ENCODE assay signal across 8 cellular contexts in the genomic region with DNA sequence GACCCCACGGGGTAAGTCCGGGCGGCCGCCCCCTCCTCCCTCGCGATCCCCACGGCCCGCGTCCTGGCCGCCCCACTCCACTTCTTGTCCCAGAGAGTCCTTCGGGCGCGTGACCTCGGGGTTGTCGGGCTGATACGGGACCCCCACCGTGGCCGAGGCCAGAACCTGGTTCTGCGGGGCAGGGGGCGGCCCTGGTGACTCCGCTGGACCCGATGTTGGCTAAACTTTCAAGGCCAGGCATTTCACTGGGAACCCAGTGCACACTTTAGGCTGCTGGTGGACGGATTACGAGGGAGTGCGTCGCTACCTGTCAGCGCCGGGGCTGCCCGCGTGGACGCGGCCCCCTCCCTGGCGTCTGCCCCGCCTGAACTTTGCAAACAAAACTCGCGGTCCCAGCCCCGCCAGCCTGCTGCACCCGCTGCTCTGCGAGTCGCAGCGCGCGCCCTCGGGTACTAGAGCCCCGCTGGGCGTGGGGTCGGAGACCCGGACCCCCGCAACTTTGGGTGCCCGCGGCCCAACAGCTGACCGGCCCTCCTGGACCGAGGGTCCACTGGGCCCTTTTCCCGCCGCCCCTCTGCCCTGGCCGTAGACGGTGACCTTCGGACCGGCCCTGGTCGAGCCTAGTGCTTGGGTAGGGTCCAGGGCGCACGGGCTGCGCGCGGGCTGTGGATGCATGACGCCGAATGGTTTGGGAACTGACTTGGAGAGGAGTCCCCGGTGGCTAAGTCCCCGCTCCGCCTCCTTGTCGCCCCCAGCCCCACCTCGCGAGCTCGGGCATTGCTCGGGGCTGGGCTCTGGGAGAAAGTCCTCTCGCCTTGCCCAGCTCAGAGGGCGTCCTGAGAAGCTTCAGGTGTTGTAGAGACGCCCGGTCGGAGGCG. TPM values are rescaled to one million over a fixed set of nuclear protein-coding genes. Genes with fewer than 3 reads are reported as not detected.
DNase-seq lines count a peak whose midpoint lies in the region; ATAC-seq, FAIRE-seq and TF ChIP-seq lines count a peak whose summit lies in the region.

No MANE protein-coding gene starts in this region.

- intact Hi-C loops in activated CD8-positive, alpha-beta T cell treated with anti-CD3 and anti-CD28 coated beads for 36 hours (cut with micrococcal nuclease): no loop called here

- H3K9me3 Mint-ChIP-seq in activated CD8-positive, alpha-beta T cell treated with anti-CD3 and anti-CD28 coated beads for 36 hours: no peaks in the 10 kb centered on the region

- H3F3A ChIP-seq in neural cell (ENCODE audit: insufficient read depth, low read length, poor library complexity, severe bottlenecking): no peaks in the 10 kb centered on the region

- H3K27ac Mint-ChIP-seq in activated CD8-positive, alpha-beta T cell treated with anti-CD3 and anti-CD28 coated beads for 36 hours: peak overlapping the region; percentile 84

- no peaks in the 10 kb centered on the region for H3K27me3 ChIP-seq in fibroblast of lung (ENCODE audit: control insufficient read depth, insufficient read depth, low read length)
- H3K27me3 ChIP-seq in neural cell (ENCODE audit: insufficient read depth, low read depth, low read length): peaks cover 36% of the 10 kb centered on the region

- peak; percentile 51 for DNase-seq in GM10248 (ENCODE audit: extremely low spot score)
- DNase-seq in activated CD8-positive, alpha-beta T cell treated with anti-CD3 and anti-CD28 coated beads for 36 hours: peak; percentile 59
- peak; percentile 36 to 52 for DNase-seq in fibroblast of lung (ENCODE audit: low read depth in 2 of 2)
- no peak for DNase-seq in GM12891 (ENCODE audit: insufficient read length, low spot score)
- DNase-seq in NCI-H1092 (lab: John Stamatoyannopoulos, UW): no peak
- no peak for DNase-seq in NCI-H187 (lab: John Stamatoyannopoulos, UW)

- peaks cover 11% of the 10 kb centered on the region for H3K4me1 ChIP-seq in fibroblast of lung (ENCODE audit: control insufficient read depth, extremely low read depth, insufficient read depth, low read length)

- H2AFZ ChIP-seq in fibroblast of lung (ENCODE audit: low read length): peak overlapping the region; percentile 57
- no peak overlapping the region for H2AFZ ChIP-seq in neural cell (ENCODE audit: low read depth, low read length)

- POLR2A ChIA-PET in GM10248 (lab: Yijun Ruan, JAX): no interaction called here
- POLR2A ChIA-PET in activated CD8-positive, alpha-beta T cell treated with anti-CD3 and anti-CD28 coated beads for 36 hours (lab: Charles Lee): interaction anchor here (0.7 to 5.8 kb wide), 9 partner anchors 9 to 408 kb away, joined by 3 to 31 read pairs (median 3); partner anchors contain the start of gene ATXN3

- H3K9ac ChIP-seq in fibroblast of lung (ENCODE audit: insufficient read depth, low read length) (peak overlapping the region; percentile 95), neural cell (ENCODE audit: low read length) (no peak overlapping the region)

- H3K36me3 Mint-ChIP-seq in activated CD8-positive, alpha-beta T cell treated with anti-CD3 and anti-CD28 coated beads for 36 hours (ENCODE audit: low read depth): peaks cover 21% of the 10 kb centered on the region

- TF ChIP-seq POLR2A in GM12891 (IDR thresholded peaks at IDR 0.05; ENCODE audit: low read depth, low read length): no peak

- H3K9me2 ChIP-seq in neural cell (ENCODE audit: insufficient read depth, low read length): no peaks in the 10 kb centered on the region

- TF ChIP-seq RAD21 in neural cell (conservative IDR thresholded peaks at IDR 0.05): no peak

- no peaks in the 10 kb centered on the region for H3K27me3 Mint-ChIP-seq in activated CD8-positive, alpha-beta T cell treated with anti-CD3 and anti-CD28 coated beads for 36 hours

- CTCF ChIA-PET in GM10248 (lab: Yijun Ruan, JAX): interaction anchor here (1.1 to 1.4 kb wide), 2 partner anchors 9 to 20 kb away, joined by 3 to 4 read pairs; no protein-coding TSS in a partner anchor
- CTCF ChIA-PET in activated CD8-positive, alpha-beta T cell treated with anti-CD3 and anti-CD28 coated beads for 36 hours (lab: Charles Lee): interaction anchor here (0.9 to 1.7 kb wide), 3 partner anchors 28 to 167 kb away, joined by 3 to 5 read pairs (median 3); no protein-coding TSS in a partner anchor

- H3K27ac ChIP-seq in fibroblast of lung (ENCODE audit: insufficient read depth, low read length) (peak overlapping the region; percentile 83), neural cell (ENCODE audit: low read length) (no peak overlapping the region)

- no peak for FAIRE-seq in GM12891 (lab: Jason Lieb, UNC)

- peaks cover 39% of the 10 kb centered on the region for H3K4me1 Mint-ChIP-seq in activated CD8-positive, alpha-beta T cell treated with anti-CD3 and anti-CD28 coated beads for 36 hours (ENCODE audit: low read depth)

- H4K20me1 ChIP-seq in fibroblast of lung (ENCODE audit: control insufficient read depth, extremely low read depth, insufficient read depth, low read length) (no peaks in the 10 kb centered on the region), neural cell (ENCODE audit: insufficient read depth) (no peaks in the 10 kb centered on the region)

- H3K36me3 ChIP-seq in fibroblast of lung (ENCODE audit: control insufficient read depth, insufficient read depth, low read length): no peaks in the 10 kb centered on the region
- H3K36me3 ChIP-seq in neural cell (ENCODE audit: insufficient read depth, low read length): no peaks in the 10 kb centered on the region

- H3K4me3 Mint-ChIP-seq in activated CD8-positive, alpha-beta T cell treated with anti-CD3 and anti-CD28 coated beads for 36 hours: peak overlapping the region; percentile 66

- peak overlapping the region; percentile 97 for H3K4me2 ChIP-seq in fibroblast of lung (ENCODE audit: extremely low read depth, insufficient read depth, low read length)
- H3K4me2 ChIP-seq in neural cell (ENCODE audit: low read length): no peak overlapping the region

- H3K9me3 ChIP-seq in fibroblast of lung (ENCODE audit: control insufficient read depth, insufficient read depth, low read depth, low read length) (no peaks in the 10 kb centered on the region), neural cell (ENCODE audit: low read length) (no peaks in the 10 kb centered on the region)

- H3K79me2 ChIP-seq in fibroblast of lung (ENCODE audit: control insufficient read depth, insufficient read depth, low read length) (peaks cover 48% of the 10 kb centered on the region), neural cell (replicated peaks; ENCODE audit: insufficient read depth, low read length) (no peaks in the 10 kb centered on the region)

- ATAC-seq in HG03045 (IDR thresholded peaks at IDR 0.05; ENCODE audit: unreplicated experiment): peak; percentile 34
- ATAC-seq in activated CD8-positive, alpha-beta T cell treated with anti-CD3 and anti-CD28 coated beads for 36 hours: peak; percentile 32

- TF ChIP-seq CTCF in GM10248 (IDR thresholded peaks at IDR 0.05; ENCODE audit: control extremely low read depth, extremely low read depth, low read depth, missing control alignments): no peak
- TF ChIP-seq CTCF in activated CD8-positive, alpha-beta T cell treated with anti-CD3 and anti-CD28 coated beads for 36 hours (IDR thresholded peaks at IDR 0.05): no peak
- TF ChIP-seq CTCF in fibroblast of lung (conservative IDR thresholded peaks at IDR 0.05 in 1 of 2, IDR thresholded peaks at IDR 0.05 in 1 of 2; ENCODE audit: low read depth in 1 of 2, low read length in 2 of 2): no peak
- TF ChIP-seq CTCF in neural cell (IDR thresholded peaks at IDR 0.05; ENCODE audit: poor library complexity, severe bottlenecking): no peak

- no peak for TF ChIP-seq EP300 in neural cell (conservative IDR thresholded peaks at IDR 0.05; ENCODE audit: poor library complexity, severe bottlenecking)

- H3K4me3 ChIP-seq in fibroblast of lung (replicated peaks in 1 of 4; ENCODE audit: control extremely low read depth in 1 of 4, insufficient read depth in 1 of 4, low read depth in 3 of 4, low read length in 4 of 4) (peak overlapping the region; percentile 60 to 88 (median 82)), neural cell (ENCODE audit: low read length) (peak overlapping the region; percentile 47)

TF ChIP-seq in neural cell, 6 proteins besides CTCF, POLR2A, EP300 and RAD21 (continues in another document):
- TF ChIP-seq SMC3 (conservative IDR thresholded peaks at IDR 0.05; ENCODE audit: poor library complexity): no peak
- TF ChIP-seq EZH2 (IDR thresholded peaks at IDR 0.05; ENCODE audit: borderline replicate concordance, insufficient read depth, low read length, poor library complexity, severe bottlenecking): peak; percentile 75
- no peak for TF ChIP-seq MXI1 (conservative IDR thresholded peaks at IDR 0.05; ENCODE audit: poor library complexity, severe bottlenecking)

TF ChIP-seq in GM12891, 5 proteins besides CTCF, POLR2A, EP300 and RAD21:
- no peak for TF ChIP-seq TAF1 (IDR thresholded peaks at IDR 0.05; ENCODE audit: low read depth, low read length)
- TF ChIP-seq POU2F2 (IDR thresholded peaks at IDR 0.05; ENCODE audit: low read depth, low read length): no peak
- TF ChIP-seq PAX5 (IDR thresholded peaks at IDR 0.05; ENCODE audit: insufficient read depth, low read length, severe bottlenecking): no peak
- TF ChIP-seq SPI1 (IDR thresholded peaks at IDR 0.05; ENCODE audit: low read depth, low read length): no peak
- no peak for TF ChIP-seq POLR2AphosphoS5 (IDR thresholded peaks at IDR 0.05; ENCODE audit: low read depth, low read length)

RNA-seq across cellular contexts. Expression of gene RIN3, which starts 0.6 kb away (rescaled TPM):
- 10 to 100 TPM; 61.3 to 62.4 TPM for total RNA-seq in activated CD8-positive, alpha-beta T cell treated with anti-CD3 and anti-CD28 coated beads for 36 hours
- total RNA-seq in fibroblast of lung: 5.4 and 8.9 TPM in 2 replicates
- polyA plus RNA-seq in fibroblast of lung (9.2 and 10.2 TPM in 2 replicates), neural cell (not detected in 2 replicates)
- polyA plus RNA-seq in fibroblast of lung (2012): 22.7 and 24.7 TPM in 2 replicates
- polyA minus RNA-seq in fibroblast of lung (ENCODE audit: low replicate concordance) (32.9 and 48.0 TPM in 2 replicates), neural cell (not detected in 2 replicates)
- 7.6 TPM for polyA plus RNA-seq in GM12891 (2012; ENCODE audit: low read depth, missing spikeins)

Comparison
In these comparisons a context has a peak if more than half of its experiments do, and no peak if none do; other contexts are left out.
1. DNase-seq: peak in GM10248 (single experiment), activated CD8-positive, alpha-beta T cell treated with anti-CD3 and anti-CD28 coated beads for 36 hours (single experiment) and fibroblast of lung (2 of 2); none in GM12891 (single experiment), NCI-H1092 (single experiment) and NCI-H187 (0 of 2).